In genomic region chr17:17792551-17793377, GRCh38 we compare ENCODE assay signal across 8 cellular contexts. TPM values are rescaled to one million over a fixed set of nuclear protein-coding genes. Genes with fewer than 3 reads are reported as not detected.
DNase-seq lines count a peak whose midpoint lies in the region; ATAC-seq and TF ChIP-seq lines count a peak whose summit lies in the region.

No MANE protein-coding gene starts in this region.

- no peak overlapping the region for H3K27ac Mint-ChIP-seq in activated naive CD8-positive, alpha-beta T cell treated with anti-CD3 and anti-CD28 coated beads, Interleukin-2, amount 50 U/mL, for 24 hours

- TF ChIP-seq CTCF in Peyer's patch (IDR thresholded peaks at IDR 0.05): no peak

- H3K4me1 Mint-ChIP-seq in activated naive CD8-positive, alpha-beta T cell treated with anti-CD3 and anti-CD28 coated beads, Interleukin-2, amount 50 U/mL, for 24 hours: peaks cover 23% of the 10 kb centered on the region

- H3K27ac ChIP-seq in Peyer's patch: peak overlapping the region in 1 of 4 donors; percentile 46

- no peaks in the 10 kb centered on the region for H3K27me3 ChIP-seq in Peyer's patch

- H3K9me3 Mint-ChIP-seq in activated naive CD8-positive, alpha-beta T cell treated with anti-CD3 and anti-CD28 coated beads, Interleukin-2, amount 50 U/mL, for 24 hours: no peaks in the 10 kb centered on the region

- H3K36me3 Mint-ChIP-seq in activated naive CD8-positive, alpha-beta T cell treated with anti-CD3 and anti-CD28 coated beads, Interleukin-2, amount 50 U/mL, for 24 hours (ENCODE audit: low read depth): peaks cover 8% of the 10 kb centered on the region

- H3K36me3 ChIP-seq in Peyer's patch: peaks cover 0 to 44% (median 0%) of the 10 kb centered on the region in 3 donors

- DNase-seq in GDM1 (lab: John Stamatoyannopoulos, UW) (peak; percentile 33), NCI-H524 treated with DMSO at 0.1 percent for 48 hours (lab: John Stamatoyannopoulos, UW) (peak; percentile 66), iris pigment epithelial cell (ENCODE audit: low read depth) (peak; percentile 73), NCI-H446 (lab: John Stamatoyannopoulos, UW) (no peak), Peyer's patch (no peak)
- DNase-seq in activated naive CD8-positive, alpha-beta T cell treated with anti-CD3 and anti-CD28 coated beads, Interleukin-2, amount 50 U/mL, for 24 hours: peak; percentile 53
- DNase-seq in stimulated activated CD8-positive, alpha-beta memory T cell treated with anti-CD3 and anti-CD28 coated beads, Interleukin-4, amount 100 ng/mL, for 24 hours (ENCODE audit: low read depth): peak; percentile 21

- H3K4me3 Mint-ChIP-seq in activated naive CD8-positive, alpha-beta T cell treated with anti-CD3 and anti-CD28 coated beads, Interleukin-2, amount 50 U/mL, for 24 hours: peak overlapping the region; percentile 42

- TF ChIP-seq POLR2A in Peyer's patch (IDR thresholded peaks at IDR 0.05): no peak

- peak; percentile 70 for ATAC-seq in activated naive CD8-positive, alpha-beta T cell treated with anti-CD3 and anti-CD28 coated beads, Interleukin-2, amount 50 U/mL, for 24 hours
- ATAC-seq in HG02798 (IDR thresholded peaks at IDR 0.05; ENCODE audit: poor library complexity, unreplicated experiment): no peak

- H3K27me3 Mint-ChIP-seq in activated naive CD8-positive, alpha-beta T cell treated with anti-CD3 and anti-CD28 coated beads, Interleukin-2, amount 50 U/mL, for 24 hours: no peaks in the 10 kb centered on the region

- H3K9me3 ChIP-seq in Peyer's patch: no peaks in the 10 kb centered on the region

- peaks cover 0 to 40% (median 2%) of the 10 kb centered on the region in 4 donors for H3K4me1 ChIP-seq in Peyer's patch

- no peak overlapping the region for H3K4me3 ChIP-seq in Peyer's patch

RNA-seq across cellular contexts. Expression of gene SREBF1, which starts 44.0 kb away (rescaled TPM):
- total RNA-seq in Peyer's patch: 100 to 1,000 TPM; 118 to 226 (median 185) TPM

Comparison
In these comparisons a context has a peak if more than half of its experiments do, and no peak if none do; other contexts are left out.
1. DNase-seq: peak in GDM1 (single experiment), NCI-H524 treated with DMSO at 0.1 percent for 48 hours (single experiment), activated naive CD8-positive, alpha-beta T cell treated with anti-CD3 and anti-CD28 coated beads, Interleukin-2, amount 50 U/mL, for 24 hours (single experiment), iris pigment epithelial cell (single experiment) and stimulated activated CD8-positive, alpha-beta memory T cell treated with anti-CD3 and anti-CD28 coated beads, Interleukin-4, amount 100 ng/mL, for 24 hours (single experiment); none in NCI-H446 (0 of 2) and Peyer's patch (0 of 3).